Comparison of ENCODE assay signal across 1 cellular context in genomic region chrX:70133303-70134115, GRCh38.
TF ChIP-seq lines count a peak whose summit lies in the region.

IGBP1 (plus strand) TSS chrX:70133447; CDS start chrX:70133948, 501 bp downstream.

TF ChIP-seq in K562, 482 proteins besides CTCF, POLR2A, EP300 and RAD21 (continued from another document and continues in another):
- TF ChIP-seq ZNF512 (tag; IDR thresholded peaks at IDR 0.05), result no peak
- TF ChIP-seq CHD2 (IDR thresholded peaks at IDR 0.05; ENCODE audit: low read depth, low read length), result no peak
- TF ChIP-seq ZBTB8A (IDR thresholded peaks at IDR 0.05; ENCODE audit: partially characterized antibody), result no peak
- TF ChIP-seq ELK1 (CRISPR knock-in tag; IDR thresholded peaks at IDR 0.05), result no peak
- no peak for TF ChIP-seq SMARCE1 (IDR thresholded peaks at IDR 0.05)
- TF ChIP-seq CGGBP1 (CRISPR knock-in tag; IDR thresholded peaks at IDR 0.05), result no peak
- TF ChIP-seq MLX (CRISPR knock-in tag; conservative IDR thresholded peaks at IDR 0.05), result no peak
- TF ChIP-seq NR2C2 (CRISPR knock-in tag; IDR thresholded peaks at IDR 0.05), result peak; percentile 90
- TF ChIP-seq NR2C2 (tag; IDR thresholded peaks at IDR 0.05), result peak; percentile 99
- no peak for TF ChIP-seq NR0B1 (IDR thresholded peaks at IDR 0.05; ENCODE audit: partially characterized antibody)
- 0 out of 2 replicates have a peak, but pooled peaks have one; percentile 31 for TF ChIP-seq GTF2E2 (tag; IDR thresholded peaks at IDR 0.05)
- peak; percentile 64 for TF ChIP-seq POLR2B (IDR thresholded peaks at IDR 0.05; ENCODE audit: low read depth, partially characterized antibody)
- TF ChIP-seq HSF4 (CRISPR knock-in tag; IDR thresholded peaks at IDR 0.05; ENCODE audit: borderline replicate concordance), result no peak
- peak; percentile 42 for TF ChIP-seq MYC (IDR thresholded peaks at IDR 0.05; ENCODE audit: low read depth, low read length)
- no peak for TF ChIP-seq MYC (CRISPR knock-in tag; IDR thresholded peaks at IDR 0.05; ENCODE audit: borderline replicate concordance, low read depth)
- no peak for TF ChIP-seq BCL6 (CRISPR knock-in tag; IDR thresholded peaks at IDR 0.05)
- peak; percentile 46; the same call in 1 of the 2 replicates for TF ChIP-seq L3MBTL2 (IDR thresholded peaks at IDR 0.05)
- no peak for TF ChIP-seq HDAC6 (IDR thresholded peaks at IDR 0.05; ENCODE audit: low read depth, low read length)
- TF ChIP-seq ATF7 (IDR thresholded peaks at IDR 0.05), result peak; percentile 62; the same call in 1 of the 2 replicates
- TF ChIP-seq POU5F1 (IDR thresholded peaks at IDR 0.05; ENCODE audit: borderline replicate concordance, low read depth, low read length, partially characterized antibody), result no peak
- no peak for TF ChIP-seq E2F1 (CRISPR knock-in tag; IDR thresholded peaks at IDR 0.05)
- no peak for TF ChIP-seq ZBED1 (IDR thresholded peaks at IDR 0.05)
- no peak for TF ChIP-seq CHAMP1 (IDR thresholded peaks at IDR 0.05)
- TF ChIP-seq RERE (CRISPR knock-in tag; IDR thresholded peaks at IDR 0.05; ENCODE audit: borderline replicate concordance), result no peak
- TF ChIP-seq TARDBP (IDR thresholded peaks at IDR 0.05), result no peak
- no peak for TF ChIP-seq LARP7 (IDR thresholded peaks at IDR 0.05)
- TF ChIP-seq ZNF780A (CRISPR knock-in tag; IDR thresholded peaks at IDR 0.05), result no peak
- TF ChIP-seq E2F5 (CRISPR knock-in tag; IDR thresholded peaks at IDR 0.05), result no peak
- peak; percentile 78; the same call in 1 of the 2 replicates for TF ChIP-seq TFAP4 (CRISPR knock-in tag; IDR thresholded peaks at IDR 0.05; ENCODE audit: borderline replicate concordance)
- 0 out of 2 replicates have a peak, but pooled peaks have one; percentile 33 for TF ChIP-seq CREB3L1 (IDR thresholded peaks at IDR 0.05; ENCODE audit: borderline replicate concordance, low read depth)
- no peak for TF ChIP-seq ZNF75A (CRISPR knock-in tag; IDR thresholded peaks at IDR 0.05)
- no peak for TF ChIP-seq KLF6 (CRISPR knock-in tag; IDR thresholded peaks at IDR 0.05; ENCODE audit: borderline replicate concordance)
- TF ChIP-seq NELFE (IDR thresholded peaks at IDR 0.05; ENCODE audit: insufficient read depth, insufficient read length), result no peak
- TF ChIP-seq FOS (IDR thresholded peaks at IDR 0.05; ENCODE audit: extremely low read depth, insufficient read length), result no peak
- no peak for TF ChIP-seq ZNF316 (IDR thresholded peaks at IDR 0.05)
- peak; percentile 99 for TF ChIP-seq ELF1 (tag; IDR thresholded peaks at IDR 0.05)
- no peak for TF ChIP-seq MITF (IDR thresholded peaks at IDR 0.05)
- TF ChIP-seq ZC3H4 (CRISPR knock-in tag; IDR thresholded peaks at IDR 0.05; ENCODE audit: borderline replicate concordance), result no peak
- no peak for TF ChIP-seq PURB (CRISPR knock-in tag; IDR thresholded peaks at IDR 0.05; ENCODE audit: low read depth)
- TF ChIP-seq ZNF24 (IDR thresholded peaks at IDR 0.05), result no peak
- no peak for TF ChIP-seq ZNF79 (CRISPR knock-in tag; IDR thresholded peaks at IDR 0.05; ENCODE audit: low read depth)
- TF ChIP-seq ATF2 (CRISPR knock-in tag; IDR thresholded peaks at IDR 0.05), result no peak
